Comparison of ENCODE assay signal across 15 cellular contexts in the genomic region with DNA sequence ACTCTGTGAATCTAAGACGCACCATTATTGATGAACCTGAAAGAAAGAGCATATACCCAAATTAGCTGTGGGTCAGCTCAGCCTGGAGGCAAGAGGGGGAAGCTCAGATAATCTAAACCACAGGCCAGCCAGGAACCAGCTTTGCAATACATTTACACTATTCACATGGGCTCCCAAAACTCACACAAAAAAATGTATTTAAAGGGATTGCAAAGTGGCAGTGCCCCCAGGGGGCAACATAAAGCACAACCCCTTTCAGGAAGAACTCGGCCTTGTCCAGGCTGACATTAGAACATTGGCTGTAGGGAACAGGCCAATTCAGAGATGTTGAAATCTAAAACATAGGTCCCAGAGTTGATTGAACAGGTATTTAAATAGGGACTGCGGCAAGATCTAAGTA. TPM values are rescaled to one million over a fixed set of nuclear protein-coding genes. Genes with fewer than 3 reads are reported as not detected.
DNase-seq lines count a peak whose midpoint lies in the region; ATAC-seq and TF ChIP-seq lines count a peak whose summit lies in the region.
"Had no signal": no experiment of that assay in that cellular context is flagged by ENCODE, and none has a peak within 500 bp of the region (broad histone marks: within the 10 kb centered on the region; RNA-seq: fewer than 3 reads in every experiment).

No MANE protein-coding gene starts in this region.

- H4K20me1 ChIP-seq in PC-9 (ENCODE audit: insufficient read depth): no peaks in the 10 kb centered on the region

- WGBS in stomach, 5 donors: 83 to 95% (median 92%) methylated on average over 3 of the region's 3 CpGs

- peak overlapping the region; percentile 16 for H3K4me3 Mint-ChIP-seq in activated CD8-positive, alpha-beta T cell treated with anti-CD3 and anti-CD28 coated beads for 36 hours
- no peak overlapping the region for H3K4me3 Mint-ChIP-seq in activated CD8-positive, alpha-beta T cell treated with anti-CD3 and anti-CD28 coated beads, Interleukin-2, amount 10 ng/mL, durations not matched to agents 7 days and 5 days
- peak overlapping the region in 2 of 4 donors; percentile 61 to 94 for H3K4me3 Mint-ChIP-seq in IgD-negative memory B cell
- H3K4me3 Mint-ChIP-seq in activated T-helper 1 cell treated with anti-CD3 and anti-CD28 coated beads, Interleukin-12 subunit alpha, Interleukin-12 subunit beta, Interleukin-2, Interleukin-4 antibody, amounts not matched to agents 30 ng/mL and 10 ng/mL and 1 ng/mL, durations not matched to agents 14 hours and 24 hours and 36 hours: no peak overlapping the region
- peak overlapping the region; percentile 77 for H3K4me3 Mint-ChIP-seq in natural killer cell

- no peak for ATAC-seq in activated CD8-positive, alpha-beta T cell treated with anti-CD3 and anti-CD28 coated beads for 36 hours
- no peak for ATAC-seq in activated CD8-positive, alpha-beta T cell treated with anti-CD3 and anti-CD28 coated beads, Interleukin-2, amount 10 ng/mL, durations not matched to agents 7 days and 5 days
- ATAC-seq in natural killer cell (no peak), HG03139 (IDR thresholded peaks at IDR 0.05; ENCODE audit: unreplicated experiment) (no peak)

- H3K36me3 ChIP-seq in PC-9 (ENCODE audit: low read depth) (no peaks in the 10 kb centered on the region), stomach (no peaks in the 10 kb centered on the region)
- H3K36me3 ChIP-seq: ascending aorta, pancreas had no signal

- CTCF ChIA-PET in activated CD8-positive, alpha-beta T cell treated with anti-CD3 and anti-CD28 coated beads for 36 hours (lab: Charles Lee): no interaction called here
- CTCF ChIA-PET in activated CD8-positive, alpha-beta T cell treated with anti-CD3 and anti-CD28 coated beads, Interleukin-2, amount 10 ng/mL, durations not matched to agents 7 days and 5 days (lab: Charles Lee): no interaction called here
- CTCF ChIA-PET in PC-9 (lab: Charles Lee): no interaction called here

- peaks cover 12% of the 10 kb centered on the region for H3K9me3 Mint-ChIP-seq in activated CD8-positive, alpha-beta T cell treated with anti-CD3 and anti-CD28 coated beads for 36 hours
- H3K9me3 Mint-ChIP-seq in activated CD8-positive, alpha-beta T cell treated with anti-CD3 and anti-CD28 coated beads, Interleukin-2, amount 10 ng/mL, durations not matched to agents 7 days and 5 days (ENCODE audit: insufficient read depth): peaks cover 6% of the 10 kb centered on the region
- H3K9me3 Mint-ChIP-seq in IgD-negative memory B cell (peaks cover 0 to 6% (median 5%) of the 10 kb centered on the region in 3 donors), natural killer cell (no peaks in the 10 kb centered on the region)
- H3K9me3 Mint-ChIP-seq in activated T-helper 1 cell treated with anti-CD3 and anti-CD28 coated beads, Interleukin-12 subunit alpha, Interleukin-12 subunit beta, Interleukin-2, Interleukin-4 antibody, amounts not matched to agents 30 ng/mL and 10 ng/mL and 1 ng/mL, durations not matched to agents 14 hours and 24 hours and 36 hours: peaks cover 29% of the 10 kb centered on the region

- peaks cover 8% of the 10 kb centered on the region; the same call in 1 of the 2 replicates for H3F3A ChIP-seq in PC-9 (ENCODE audit: insufficient read depth, low read depth)

- H3K79me2 ChIP-seq in PC-9 (ENCODE audit: low read depth): no peaks in the 10 kb centered on the region

- H3K36me3 Mint-ChIP-seq in activated CD8-positive, alpha-beta T cell treated with anti-CD3 and anti-CD28 coated beads for 36 hours (ENCODE audit: low read depth): peaks cover 2% of the 10 kb centered on the region
- peaks cover 4% of the 10 kb centered on the region for H3K36me3 Mint-ChIP-seq in activated CD8-positive, alpha-beta T cell treated with anti-CD3 and anti-CD28 coated beads, Interleukin-2, amount 10 ng/mL, durations not matched to agents 7 days and 5 days (ENCODE audit: low read depth)
- H3K36me3 Mint-ChIP-seq in IgD-negative memory B cell: peaks cover 4% of the 10 kb centered on the region
- H3K36me3 Mint-ChIP-seq in activated T-helper 1 cell treated with anti-CD3 and anti-CD28 coated beads, Interleukin-12 subunit alpha, Interleukin-12 subunit beta, Interleukin-2, Interleukin-4 antibody, amounts not matched to agents 30 ng/mL and 10 ng/mL and 1 ng/mL, durations not matched to agents 14 hours and 24 hours and 36 hours (ENCODE audit: low read depth): peaks cover 3% of the 10 kb centered on the region
- H3K36me3 Mint-ChIP-seq in natural killer cell: no peaks in the 10 kb centered on the region

- H3K4me3 ChIP-seq in PC-9 (no peak overlapping the region), stomach (no peak overlapping the region)

- no peaks in the 10 kb centered on the region for H3K9me2 ChIP-seq in PC-9 (ENCODE audit: insufficient read depth)

- H3K27me3 ChIP-seq in PC-9 (ENCODE audit: insufficient read depth, low read depth) (peaks cover 31% of the 10 kb centered on the region), stomach (peaks cover 0 to 29% (median 7%) of the 10 kb centered on the region in 3 donors)
- H3K27me3 ChIP-seq: ascending aorta, pancreas had no signal

- intact Hi-C loops in activated CD8-positive, alpha-beta T cell treated with anti-CD3 and anti-CD28 coated beads for 36 hours (cut with micrococcal nuclease): no loop called here
- intact Hi-C loops in activated T-helper 1 cell treated with anti-CD3 and anti-CD28 coated beads, Interleukin-12 subunit alpha, Interleukin-12 subunit beta, Interleukin-2, Interleukin-4 antibody, amounts not matched to agents 30 ng/mL and 10 ng/mL and 1 ng/mL, durations not matched to agents 14 hours and 24 hours and 36 hours (cut with micrococcal nuclease): no loop called here
- intact Hi-C loops in natural killer cell (cut with micrococcal nuclease): no loop called here
- intact Hi-C loops in PC-9 (cut with micrococcal nuclease; ENCODE audit: unreplicated experiment): no loop called here
- intact Hi-C loops in stomach (cut with DNase I; ENCODE audit: low total_unique reads): no loop called here

- H3K4me1 ChIP-seq in PC-9 (replicated peaks; ENCODE audit: insufficient read depth): peaks cover 6% of the 10 kb centered on the region; the same call in 1 of the 2 replicates
- peaks cover 15 to 26% (median 20%) of the 10 kb centered on the region in 4 donors for H3K4me1 ChIP-seq in stomach

- H2AFZ ChIP-seq in PC-9: no peak overlapping the region

- no peaks in the 10 kb centered on the region for H3K9me3 ChIP-seq in PC-9 (ENCODE audit: insufficient read depth, low read depth)
- H3K9me3 ChIP-seq in stomach: no peaks in the 10 kb centered on the region
- H3K9me3 ChIP-seq: ascending aorta, pancreas had no signal

- H3K27ac ChIP-seq in PC-9: no peak overlapping the region
- peak overlapping the region in 1 of 5 donors; percentile 70 for H3K27ac ChIP-seq in stomach

- no peak for TF ChIP-seq CTCF in activated CD8-positive, alpha-beta T cell treated with anti-CD3 and anti-CD28 coated beads for 36 hours (IDR thresholded peaks at IDR 0.05)
- TF ChIP-seq CTCF in natural killer cell (IDR thresholded peaks at IDR 0.05) (no peak), PC-9 (conservative IDR thresholded peaks at IDR 0.05) (no peak), stomach (IDR thresholded peaks at IDR 0.05) (no peak)

- no TSS peak for BruUV-seq in PC-9 (replicated peaks; lab: Mats Ljungman, UMichigan)

- no peak overlapping the region for H3K4me2 ChIP-seq in PC-9

- no peak for TF ChIP-seq POLR2A in stomach (IDR thresholded peaks at IDR 0.05)

- no peak for DNase-seq in activated CD8-positive, alpha-beta T cell treated with anti-CD3 and anti-CD28 coated beads for 36 hours
- DNase-seq in activated CD8-positive, alpha-beta T cell treated with anti-CD3 and anti-CD28 coated beads, Interleukin-2, amount 10 ng/mL, durations not matched to agents 7 days and 5 days: no peak
- no peak for DNase-seq in activated T-helper 1 cell treated with anti-CD3 and anti-CD28 coated beads, Interleukin-12 subunit alpha, Interleukin-12 subunit beta, Interleukin-2, Interleukin-4 antibody, amounts not matched to agents 30 ng/mL and 10 ng/mL and 1 ng/mL, durations not matched to agents 14 hours and 24 hours and 36 hours (ENCODE audit: low spot score)
- DNase-seq in natural killer cell (no peak), PC-9 (no peak), stomach (no peak)
- DNase-seq: mesenchymal stem cell, pancreas had no signal

- no peak for TF ChIP-seq EP300 in stomach (IDR thresholded peaks at IDR 0.05)

- peak overlapping the region; percentile 70 for H3K27ac Mint-ChIP-seq in activated CD8-positive, alpha-beta T cell treated with anti-CD3 and anti-CD28 coated beads for 36 hours
- no peak overlapping the region for H3K27ac Mint-ChIP-seq in activated CD8-positive, alpha-beta T cell treated with anti-CD3 and anti-CD28 coated beads, Interleukin-2, amount 10 ng/mL, durations not matched to agents 7 days and 5 days
- H3K27ac Mint-ChIP-seq in IgD-negative memory B cell: peak overlapping the region; percentile 7 to 90 (median 76)
- peak overlapping the region; percentile 79 for H3K27ac Mint-ChIP-seq in activated T-helper 1 cell treated with anti-CD3 and anti-CD28 coated beads, Interleukin-12 subunit alpha, Interleukin-12 subunit beta, Interleukin-2, Interleukin-4 antibody, amounts not matched to agents 30 ng/mL and 10 ng/mL and 1 ng/mL, durations not matched to agents 14 hours and 24 hours and 36 hours
- peak overlapping the region in 1 of 2 donors; percentile 83 for H3K27ac Mint-ChIP-seq in natural killer cell

- H3K27me3 Mint-ChIP-seq in activated CD8-positive, alpha-beta T cell treated with anti-CD3 and anti-CD28 coated beads for 36 hours: peaks cover 11% of the 10 kb centered on the region
- peaks cover 19% of the 10 kb centered on the region for H3K27me3 Mint-ChIP-seq in activated CD8-positive, alpha-beta T cell treated with anti-CD3 and anti-CD28 coated beads, Interleukin-2, amount 10 ng/mL, durations not matched to agents 7 days and 5 days (ENCODE audit: low read depth)
- H3K27me3 Mint-ChIP-seq in IgD-negative memory B cell (peaks cover 14% of the 10 kb centered on the region), natural killer cell (ENCODE audit: low read depth in 2 of 2) (peaks cover 0 to 18% of the 10 kb centered on the region in 2 donors)
- peaks cover 32% of the 10 kb centered on the region for H3K27me3 Mint-ChIP-seq in activated T-helper 1 cell treated with anti-CD3 and anti-CD28 coated beads, Interleukin-12 subunit alpha, Interleukin-12 subunit beta, Interleukin-2, Interleukin-4 antibody, amounts not matched to agents 30 ng/mL and 10 ng/mL and 1 ng/mL, durations not matched to agents 14 hours and 24 hours and 36 hours (ENCODE audit: insufficient read depth)

- POLR2A ChIA-PET in activated CD8-positive, alpha-beta T cell treated with anti-CD3 and anti-CD28 coated beads for 36 hours (lab: Charles Lee): interaction anchor here (1.0 kb wide), 1 partner anchor 9 kb away, joined by 5 read pairs; no protein-coding TSS in a partner anchor
- POLR2A ChIA-PET in activated CD8-positive, alpha-beta T cell treated with anti-CD3 and anti-CD28 coated beads, Interleukin-2, amount 10 ng/mL, durations not matched to agents 7 days and 5 days (lab: Charles Lee): interaction anchor here (0.6 to 1.1 kb wide), 2 partner anchors 10 to 41 kb away, joined by 3 read pairs; no protein-coding TSS in a partner anchor
- POLR2A ChIA-PET in PC-9 (lab: Charles Lee; ENCODE audit: unreplicated experiment): no interaction called here

- peaks cover 17% of the 10 kb centered on the region for H3K4me1 Mint-ChIP-seq in activated CD8-positive, alpha-beta T cell treated with anti-CD3 and anti-CD28 coated beads for 36 hours (ENCODE audit: low read depth)
- peaks cover 27% of the 10 kb centered on the region for H3K4me1 Mint-ChIP-seq in activated CD8-positive, alpha-beta T cell treated with anti-CD3 and anti-CD28 coated beads, Interleukin-2, amount 10 ng/mL, durations not matched to agents 7 days and 5 days (ENCODE audit: low read depth)
- H3K4me1 Mint-ChIP-seq in IgD-negative memory B cell: peaks cover 5 to 12% (median 10%) of the 10 kb centered on the region in 3 donors
- H3K4me1 Mint-ChIP-seq in activated T-helper 1 cell treated with anti-CD3 and anti-CD28 coated beads, Interleukin-12 subunit alpha, Interleukin-12 subunit beta, Interleukin-2, Interleukin-4 antibody, amounts not matched to agents 30 ng/mL and 10 ng/mL and 1 ng/mL, durations not matched to agents 14 hours and 24 hours and 36 hours (ENCODE audit: low read depth): peaks cover 22% of the 10 kb centered on the region
- H3K4me1 Mint-ChIP-seq in natural killer cell: peaks cover 23 to 27% of the 10 kb centered on the region in 2 donors

RNA-seq across cellular contexts. Expression of gene PROZ, which starts 3.2 kb away (rescaled TPM):
- total RNA-seq in activated CD8-positive, alpha-beta T cell treated with anti-CD3 and anti-CD28 coated beads for 36 hours: not detected
- not detected for total RNA-seq in activated CD8-positive, alpha-beta T cell treated with anti-CD3 and anti-CD28 coated beads, Interleukin-2, amount 10 ng/mL, durations not matched to agents 7 days and 5 days
- not detected for polyA plus RNA-seq in IgD-negative memory B cell
- total RNA-seq in activated T-helper 1 cell treated with anti-CD3 and anti-CD28 coated beads, Interleukin-12 subunit alpha, Interleukin-12 subunit beta, Interleukin-2, Interleukin-4 antibody, amounts not matched to agents 30 ng/mL and 10 ng/mL and 1 ng/mL, durations not matched to agents 14 hours and 24 hours and 36 hours: not detected in 2 replicates
- under 1 TPM in 1 of 3 donors, not detected in 2; 0.82 TPM for total RNA-seq in natural killer cell
- not detected in 2 replicates for total RNA-seq in PC-9 (2021)
- 1 to 10 TPM in 1 of 5 donors, not detected in 4; 1.9 TPM for total RNA-seq in stomach
- under 1 TPM in 1 of 3 donors, not detected in 2; 0.08 TPM for polyA plus RNA-seq in stomach
- total RNA-seq: A673, ascending aorta, dermis microvascular lymphatic vessel endothelial cell, pancreas, Right ventricle myocardium inferior had no signal

RNA-seq across cellular contexts. Expression of gene F10, which starts 32.6 kb away (rescaled TPM):
- total RNA-seq in activated CD8-positive, alpha-beta T cell treated with anti-CD3 and anti-CD28 coated beads for 36 hours: not detected
- total RNA-seq in activated CD8-positive, alpha-beta T cell treated with anti-CD3 and anti-CD28 coated beads, Interleukin-2, amount 10 ng/mL, durations not matched to agents 7 days and 5 days: not detected
- polyA plus RNA-seq in IgD-negative memory B cell: not detected
- total RNA-seq in activated T-helper 1 cell treated with anti-CD3 and anti-CD28 coated beads, Interleukin-12 subunit alpha, Interleukin-12 subunit beta, Interleukin-2, Interleukin-4 antibody, amounts not matched to agents 30 ng/mL and 10 ng/mL and 1 ng/mL, durations not matched to agents 14 hours and 24 hours and 36 hours: not detected in 2 replicates
- total RNA-seq in natural killer cell: not detected
- not detected in 2 replicates for total RNA-seq in PC-9 (2021)
- total RNA-seq in stomach: 10 to 100 TPM in 1 of 5 donors, 1 to 10 TPM in 1, under 1 TPM in 1, not detected in 2; 0.45 to 14.9 (median 3.0) TPM
- 1 to 10 TPM; 3.1 to 8.0 (median 3.5) TPM for polyA plus RNA-seq in stomach
- total RNA-seq: A673, dermis microvascular lymphatic vessel endothelial cell had no signal

RNA-seq across cellular contexts. Expression of gene F7, which starts 49.6 kb away (rescaled TPM):
- total RNA-seq in activated CD8-positive, alpha-beta T cell treated with anti-CD3 and anti-CD28 coated beads for 36 hours: under 1 TPM; 0.20 to 0.45 TPM
- not detected for total RNA-seq in activated CD8-positive, alpha-beta T cell treated with anti-CD3 and anti-CD28 coated beads, Interleukin-2, amount 10 ng/mL, durations not matched to agents 7 days and 5 days
- polyA plus RNA-seq in IgD-negative memory B cell (not detected), stomach (under 1 TPM in 1 of 3 donors, not detected in 2; 0.10 TPM)
- not detected in 2 replicates for total RNA-seq in activated T-helper 1 cell treated with anti-CD3 and anti-CD28 coated beads, Interleukin-12 subunit alpha, Interleukin-12 subunit beta, Interleukin-2, Interleukin-4 antibody, amounts not matched to agents 30 ng/mL and 10 ng/mL and 1 ng/mL, durations not matched to agents 14 hours and 24 hours and 36 hours
- total RNA-seq in natural killer cell (under 1 TPM in 2 of 3 donors, not detected in 1; 0.25 to 0.91 TPM), PC-9 (2021) (not detected in 2 replicates), stomach (not detected)
- total RNA-seq: A673, dermis microvascular lymphatic vessel endothelial cell, fibroblast of villous mesenchyme, Right ventricle myocardium inferior had no signal

RNA-seq across cellular contexts. Expression of gene PCID2, which starts 53.3 kb away (rescaled TPM):
- 10 to 100 TPM; 75.8 to 79.0 TPM for total RNA-seq in activated CD8-positive, alpha-beta T cell treated with anti-CD3 and anti-CD28 coated beads for 36 hours
- 10 to 100 TPM; 49.3 to 52.4 TPM for total RNA-seq in activated CD8-positive, alpha-beta T cell treated with anti-CD3 and anti-CD28 coated beads, Interleukin-2, amount 10 ng/mL, durations not matched to agents 7 days and 5 days
- polyA plus RNA-seq in IgD-negative memory B cell: 46.0 TPM
- 71.5 and 78.9 TPM in 2 replicates for total RNA-seq in activated T-helper 1 cell treated with anti-CD3 and anti-CD28 coated beads, Interleukin-12 subunit alpha, Interleukin-12 subunit beta, Interleukin-2, Interleukin-4 antibody, amounts not matched to agents 30 ng/mL and 10 ng/mL and 1 ng/mL, durations not matched to agents 14 hours and 24 hours and 36 hours
- 10 to 100 TPM; 26.4 to 68.9 (median 42.3) TPM for total RNA-seq in natural killer cell
- 48.3 and 71.8 TPM in 2 replicates for total RNA-seq in PC-9 (2021)
- 10 to 100 TPM; 35.7 to 81.7 (median 44.3) TPM for total RNA-seq in stomach
- 10 to 100 TPM; 25.9 to 38.3 (median 32.3) TPM for polyA plus RNA-seq in stomach

RNA-seq across cellular contexts. Expression of gene CUL4A, which starts 54.2 kb away (rescaled TPM):
- total RNA-seq in activated CD8-positive, alpha-beta T cell treated with anti-CD3 and anti-CD28 coated beads for 36 hours: 10 to 100 TPM; 81.5 to 81.7 TPM
- 10 to 100 TPM; 65.9 to 70.5 TPM for total RNA-seq in activated CD8-positive, alpha-beta T cell treated with anti-CD3 and anti-CD28 coated beads, Interleukin-2, amount 10 ng/mL, durations not matched to agents 7 days and 5 days
- polyA plus RNA-seq in IgD-negative memory B cell: 42.6 TPM
- total RNA-seq in activated T-helper 1 cell treated with anti-CD3 and anti-CD28 coated beads, Interleukin-12 subunit alpha, Interleukin-12 subunit beta, Interleukin-2, Interleukin-4 antibody, amounts not matched to agents 30 ng/mL and 10 ng/mL and 1 ng/mL, durations not matched to agents 14 hours and 24 hours and 36 hours: 86.5 and 89.9 TPM in 2 replicates
- total RNA-seq in natural killer cell: 10 to 100 TPM; 56.3 to 97.8 (median 97.7) TPM
- 90.8 and 91.0 TPM in 2 replicates for total RNA-seq in PC-9 (2021)
- 100 to 1,000 TPM; 107 to 153 (median 148) TPM for total RNA-seq in stomach
- polyA plus RNA-seq in stomach: 10 to 100 TPM; 24.4 to 31.0 (median 25.6) TPM

Comparison
In these comparisons a context has a peak if more than half of its experiments do, and no peak if none do; other contexts are left out.
1. H3K4me3 Mint-ChIP-seq: peak in activated CD8-positive, alpha-beta T cell treated with anti-CD3 and anti-CD28 coated beads for 36 hours (single experiment) and natural killer cell (single experiment); none in activated CD8-positive, alpha-beta T cell treated with anti-CD3 and anti-CD28 coated beads, Interleukin-2, amount 10 ng/mL, durations not matched to agents 7 days and 5 days (single experiment) and activated T-helper 1 cell treated with anti-CD3 and anti-CD28 coated beads, Interleukin-12 subunit alpha, Interleukin-12 subunit beta, Interleukin-2, Interleukin-4 antibody, amounts not matched to agents 30 ng/mL and 10 ng/mL and 1 ng/mL, durations not matched to agents 14 hours and 24 hours and 36 hours (single experiment).